In genomic region chr11:132196928-132197327, GRCh38 we compare ENCODE assay signal across 7 cellular contexts.
"Had no signal": no experiment of that assay in that cellular context is flagged by ENCODE, and none has a peak within 500 bp of the region (broad histone marks: within the 10 kb centered on the region; RNA-seq: fewer than 3 reads in every experiment).

No MANE protein-coding gene starts in this region.

- ATAC-seq: GM12878 had no signal

- DNase-seq: GDM1, GF-D8 had no signal

- H3K4me3 ChIP-seq: GM12878 had no signal

- FAIRE-seq: G401.6, GM12878, GM12891, GM18507, GM19239 had no signal
